8 cellular contexts compared by ENCODE assay signal in the genomic region with DNA sequence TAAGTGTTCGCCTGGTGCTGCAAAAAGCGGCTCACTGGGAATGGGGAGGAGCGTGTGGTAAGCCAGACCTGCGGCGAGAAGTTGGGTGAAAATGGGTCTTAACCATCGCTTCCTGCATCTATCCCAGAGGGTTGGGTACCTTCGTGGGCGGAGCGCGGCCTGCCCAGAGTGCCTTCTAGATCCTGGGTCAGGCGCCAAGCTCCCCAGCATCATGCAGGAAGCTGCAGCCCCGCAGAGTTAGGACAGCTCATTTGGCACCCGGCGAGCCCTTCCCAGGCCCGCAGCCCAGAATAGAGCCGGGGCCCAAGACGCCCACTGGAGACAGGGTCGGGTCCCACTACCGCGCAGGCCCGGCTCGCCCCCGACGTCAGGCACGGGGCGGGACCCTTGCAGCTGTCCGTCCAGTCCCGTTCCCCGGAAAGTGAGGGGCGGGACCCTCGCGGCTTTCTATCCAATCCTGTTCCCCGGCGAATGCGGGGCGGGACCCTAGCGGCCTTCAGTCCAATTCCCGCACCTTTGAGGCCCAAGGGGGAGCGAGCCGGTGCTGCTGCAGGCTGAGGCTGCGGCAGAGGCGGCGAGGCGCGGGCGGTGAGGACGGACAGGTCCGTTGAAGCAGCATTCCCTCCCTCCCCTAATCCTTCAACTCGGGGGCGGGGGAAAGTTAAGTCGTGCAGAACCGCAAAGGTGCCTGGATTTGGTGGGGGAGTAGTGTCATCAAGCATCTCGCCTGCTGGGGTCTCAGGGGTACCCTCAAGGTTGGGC. TPM values are rescaled to one million over a fixed set of nuclear protein-coding genes. Genes with fewer than 3 reads are reported as not detected.
A peak's percentile ranks its signal among the peaks of the same experiment; 100 is the strongest.
DNase-seq lines count a peak whose midpoint lies in the region; ATAC-seq, FAIRE-seq and TF ChIP-seq lines count a peak whose summit lies in the region.

Gene CROT (plus strand): TSS at position 499 of the 762 bp plus-strand sequence. CDS start 3,405 bp downstream, outside the sequence.

- CTCF ChIA-PET in Caco-2 (lab: Charles Lee) = interaction anchor here (0.6 to 1.1 kb wide), 3 partner anchors 27 to 125 kb away, joined by 3 to 4 read pairs (median 4); no protein-coding TSS in a partner anchor

- H3K27me3 ChIP-seq in Caco-2 (replicated peaks; ENCODE audit: control insufficient read depth, insufficient read depth, low read length) = no peaks in the 10 kb centered on the region

- no TSS peak for BruUV-seq in Caco-2 (replicated peaks; lab: Mats Ljungman, UMichigan)

- no peaks in the 10 kb centered on the region for H3K36me3 Mint-ChIP-seq in Caco-2 (ENCODE audit: insufficient read depth, unreplicated experiment)

- H3K27ac Mint-ChIP-seq in Caco-2 (ENCODE audit: unreplicated experiment) = peak within 1 kb of the TSS; percentile 80

- peak within 1 kb of the TSS; percentile 48 for H3K27ac ChIP-seq in mesodermal cell (ENCODE audit: low read depth, low read length, severe bottlenecking)

- H3K4me1 ChIP-seq in Caco-2 (peaks cover 9% of the 10 kb centered on the region; the same call in 1 of the 2 replicates), mesodermal cell (ENCODE audit: control insufficient read depth, insufficient read depth, low read length, poor library complexity, severe bottlenecking) (no peaks in the 10 kb centered on the region)

- peak; percentile 96 for ATAC-seq in GM21367 (IDR thresholded peaks at IDR 0.05; ENCODE audit: unreplicated experiment)

- no peak for TF ChIP-seq CTCF in Caco-2 (IDR thresholded peaks at IDR 0.05; ENCODE audit: insufficient read depth in 1 of 2, low read depth in 1 of 2, low read length in 1 of 2, severe bottlenecking in 1 of 2, unreplicated experiment in 1 of 2)

- DNase-seq in Caco-2 = peak; percentile 96 to 97
- DNase-seq in HTR-8/SVneo (ENCODE audit: insufficient read length, low spot score) = peak; percentile 75
- DNase-seq in NOMO-1 treated with DMSO at 0.1 percent for 48 hours (lab: John Stamatoyannopoulos, UW; ENCODE audit: unreplicated experiment) = peak; percentile 99
- peak; percentile 87 for DNase-seq in activated CD8-positive, alpha-beta memory T cell treated with anti-CD3 and anti-CD28 coated beads, Interleukin-2, amount 50 U/mL, for 24 hours (ENCODE audit: extremely low read depth)
- DNase-seq in stimulated activated CD8-positive, alpha-beta memory T cell treated with anti-CD3 and anti-CD28 coated beads, Interleukin-15, amount 100 ng/mL, for 24 hours (ENCODE audit: low read depth) = peak; percentile 85

- H3K4me3 Mint-ChIP-seq in Caco-2 (ENCODE audit: unreplicated experiment) = peak within 1 kb of the TSS; percentile 84

- no peaks in the 10 kb centered on the region for H3K9me3 Mint-ChIP-seq in Caco-2 (ENCODE audit: unreplicated experiment)

- H3K36me3 ChIP-seq in Caco-2 (ENCODE audit: control insufficient read depth, insufficient read depth, low read length) (no peaks in the 10 kb centered on the region), mesodermal cell (ENCODE audit: control insufficient read depth, insufficient read depth, low read length) (peaks cover 17% of the 10 kb centered on the region)

- H3K4me3 ChIP-seq in Caco-2 (ENCODE audit: low read depth, low read length) (peak within 1 kb of the TSS; percentile 71), mesodermal cell (ENCODE audit: extremely low read depth, insufficient read depth, low read length, poor library complexity, severe bottlenecking) (peak within 1 kb of the TSS; percentile 54)

- no peaks in the 10 kb centered on the region for H3K27me3 Mint-ChIP-seq in Caco-2 (ENCODE audit: insufficient read depth, unreplicated experiment)

- POLR2A ChIA-PET in Caco-2 (lab: Charles Lee) = interaction anchor here (1.1 kb wide), 2 partner anchors 125 to 193 kb away, joined by 4 to 10 read pairs; partner anchors contain the start of gene DMTF1

- no peak for FAIRE-seq in HTR-8/SVneo (lab: Jason Lieb, UNC)
- FAIRE-seq in endometrium (lab: Jason Lieb, UNC) = peak; percentile 75

- intact Hi-C loops in Caco-2 (cut with micrococcal nuclease; ENCODE audit: unreplicated experiment) = loop anchor here (1.0 kb wide), 3 partner anchors 14 to 68 kb away; no protein-coding TSS in a partner anchor

- H3K9me3 ChIP-seq in Caco-2 = no peaks in the 10 kb centered on the region
- H3K9me3 ChIP-seq in mesodermal cell (ENCODE audit: control insufficient read depth, low read length) = no peaks in the 10 kb centered on the region

- WGBS in mesodermal cell (ENCODE audit: insufficient coverage in 2 of 2), 2 experiments = 5 to 6% methylated on average over 38 to 47 of the region's 53 CpGs

- no peaks in the 10 kb centered on the region for H3K4me1 Mint-ChIP-seq in Caco-2 (ENCODE audit: low read depth, unreplicated experiment)

RNA-seq across cellular contexts. Expression of gene CROT, which starts in this region (rescaled TPM):
- 15.4 and 16.9 TPM in 2 replicates for total RNA-seq in Caco-2 (2022)
- 7.3 TPM for polyA plus RNA-seq in mesodermal cell (2013, experiment 1 of 2)
- 9.4 TPM for polyA plus RNA-seq in mesodermal cell (2013, experiment 2 of 2)

Comparison
In these comparisons a context has a peak if more than half of its experiments do, and no peak if none do; other contexts are left out.
1. Peak in every context shown above with its lines: DNase-seq, ATAC-seq, H3K4me3 ChIP-seq and H3K27ac ChIP-seq.